In genomic region chr13:45473627-45474026, GRCh38 we compare ENCODE assay signal across 9 cellular contexts. TPM values are rescaled to one million over a fixed set of nuclear protein-coding genes. Genes with fewer than 3 reads are reported as not detected.
DNase-seq lines count a peak whose midpoint lies in the region; ATAC-seq, FAIRE-seq and TF ChIP-seq lines count a peak whose summit lies in the region.
"Had no signal": no experiment of that assay in that cellular context is flagged by ENCODE, and none has a peak within 500 bp of the region (broad histone marks: within the 10 kb centered on the region; RNA-seq: fewer than 3 reads in every experiment).

No MANE protein-coding gene starts in this region.

- no peak overlapping the region for H3K4me2 ChIP-seq in A549

- WGBS in A549 (ENCODE audit: missing lambda C conversion rate) = 63% methylated on average over 2 of the region's 2 CpGs

- peaks cover 0 to 24% (median 3%) of the 10 kb centered on the region in 3 donors for H3K36me3 ChIP-seq in Peyer's patch

- H3K4me3 ChIP-seq in A549 = no peak overlapping the region
- no peak overlapping the region for H3K4me3 ChIP-seq in Peyer's patch
- H3K4me3 ChIP-seq in epithelial cell of esophagus (ENCODE audit: low read length) = no peak overlapping the region

- no peaks in the 10 kb centered on the region for H3K27me3 ChIP-seq in Peyer's patch

- POLR2A ChIA-PET in A549 (lab: Yijun Ruan, JAX) = no interaction called here
- POLR2A ChIA-PET in GM10248 (lab: Yijun Ruan, JAX) = no interaction called here

- H3K9me3 ChIP-seq in A549 (no peaks in the 10 kb centered on the region), Peyer's patch (no peaks in the 10 kb centered on the region)

- TF ChIP-seq POLR2A in A549 (IDR thresholded peaks at IDR 0.05; ENCODE audit: low read length) (no peak), Peyer's patch (IDR thresholded peaks at IDR 0.05) (no peak)

- no peak for FAIRE-seq in A549 (lab: Jason Lieb, UNC)

- peak; percentile 64 to 74; a peak in 4 of 6 replicates for ATAC-seq in A549
- ATAC-seq in GM19023 (IDR thresholded peaks at IDR 0.05; ENCODE audit: unreplicated experiment) = no peak
- ATAC-seq in GM19328 (IDR thresholded peaks at IDR 0.05; ENCODE audit: unreplicated experiment) = no peak

- CTCF ChIA-PET in A549 (lab: Yijun Ruan, JAX) = interaction anchor here (0.5 kb wide), 1 partner anchor 496 kb away, joined by 3 read pairs; no protein-coding TSS in a partner anchor
- CTCF ChIA-PET in GM10248 (lab: Yijun Ruan, JAX) = interaction anchor here (0.9 to 2.1 kb wide), 6 partner anchors 9 to 102 kb away, joined by 3 to 9 read pairs (median 4); partner anchors contain the start of gene COG3

- DNase-seq in A549 (ENCODE audit: low read depth in 1 of 2, low spot score in 1 of 2) (peak in 1 of 2 experiments; percentile 12), GM10248 (ENCODE audit: extremely low spot score) (no peak), Peyer's patch (peak in 1 of 3 donors; percentile 52), epithelial cell of esophagus (ENCODE audit: low read depth) (no peak), SW 1271 (lab: John Stamatoyannopoulos, UW) (no peak), NCI-H1092 treated with DMSO at 0.1 percent for 48 hours (lab: John Stamatoyannopoulos, UW) (no peak)
- DNase-seq: DMS79 had no signal

- TF ChIP-seq EP300 in A549 (IDR thresholded peaks at IDR 0.05) = no peak

- TF ChIP-seq RAD21 in A549 (conservative IDR thresholded peaks at IDR 0.05 in 1 of 2, IDR thresholded peaks at IDR 0.05 in 1 of 2) = no peak

- H3K4me1 ChIP-seq in A549 = no peaks in the 10 kb centered on the region
- H3K4me1 ChIP-seq in Peyer's patch = peaks cover 0 to 19% (median 0%) of the 10 kb centered on the region in 4 donors

- TF ChIP-seq CTCF in A549 (IDR thresholded peaks at IDR 0.05) (no peak), GM10248 (IDR thresholded peaks at IDR 0.05; ENCODE audit: control extremely low read depth, extremely low read depth, low read depth, missing control alignments) (peak; percentile 18), Peyer's patch (IDR thresholded peaks at IDR 0.05) (peak in 4 of 6 experiments; percentile 13 to 47 (median 46)), epithelial cell of esophagus (IDR thresholded peaks at IDR 0.05; ENCODE audit: insufficient read depth, low read depth, low read length, missing control alignments) (peak; percentile 33)

- H3K27ac ChIP-seq in A549 = no peak overlapping the region
- no peak overlapping the region for H3K27ac ChIP-seq in Peyer's patch

TF ChIP-seq in A549, 52 proteins besides CTCF, POLR2A, EP300 and RAD21:
- TF ChIP-seq JUN (IDR thresholded peaks at IDR 0.05) = no peak
- no peak for TF ChIP-seq ZNF302 (CRISPR knock-in tag; IDR thresholded peaks at IDR 0.05)
- TF ChIP-seq RFX5 (IDR thresholded peaks at IDR 0.05) = no peak
- TF ChIP-seq SMC3 (IDR thresholded peaks at IDR 0.05) = no peak
- TF ChIP-seq SREBF2 (IDR thresholded peaks at IDR 0.05) = no peak
- TF ChIP-seq EHF (CRISPR knock-in tag; IDR thresholded peaks at IDR 0.05) = no peak
- no peak for TF ChIP-seq CBX2 (IDR thresholded peaks at IDR 0.05; ENCODE audit: borderline replicate concordance, low read depth)
- no peak for TF ChIP-seq HOXB5 (CRISPR knock-in tag; IDR thresholded peaks at IDR 0.05)
- no peak for TF ChIP-seq HOXA7 (CRISPR knock-in tag; IDR thresholded peaks at IDR 0.05)

RNA-seq across cellular contexts. Expression of gene COG3, which starts 8.9 kb away (rescaled TPM):
- polyA plus RNA-seq in A549 (2011; rRNA removed) (20.0 and 23.3 TPM in 2 replicates), A549 (2017; fragmentation: RNase III; extraction: RNeasy Plus Mini Kit Qiagen cat#74134 plus additional on column Dnase treatment) (8.2 to 9.1 TPM (median 9.0 TPM) in 3 replicates)
- 12.9 and 13.6 TPM in 2 replicates for polyA plus RNA-seq in A549 (2012; cell fraction: cytosol; rRNA removed)
- polyA plus RNA-seq in A549 (2012; cell fraction: nucleus; rRNA removed) = 17.9 and 18.4 TPM in 2 replicates
- polyA minus RNA-seq in A549 (2011; rRNA and poly(A)+ RNA removed) = 10.6 and 10.7 TPM in 2 replicates
- total RNA-seq in Peyer's patch = 10 to 100 TPM; 48.7 to 84.3 (median 64.0) TPM

RNA-seq across cellular contexts. Expression of gene SLC25A30, which starts 55.5 kb away (rescaled TPM):
- 11.2 and 12.7 TPM in 2 replicates for polyA plus RNA-seq in A549 (2011; rRNA removed)
- 5.6 and 5.7 TPM in 2 replicates for polyA plus RNA-seq in A549 (2012; cell fraction: cytosol; rRNA removed)
- 1.6 and 2.7 TPM in 2 replicates for polyA plus RNA-seq in A549 (2012; cell fraction: nucleus; rRNA removed)
- polyA plus RNA-seq in A549 (2017; fragmentation: RNase III; extraction: RNeasy Plus Mini Kit Qiagen cat#74134 plus additional on column Dnase treatment) = 10.1 to 10.6 TPM (median 10.1 TPM) in 3 replicates
- 14.8 and 28.0 TPM in 2 replicates for polyA minus RNA-seq in A549 (2011; rRNA and poly(A)+ RNA removed)
- total RNA-seq in Peyer's patch = 10 to 100 TPM in 1 of 4 donors, 1 to 10 TPM in 3; 5.5 to 16.5 (median 8.8) TPM

Comparison
In these comparisons a context has a peak if more than half of its experiments do, and no peak if none do; other contexts are left out.
1. ATAC-seq: peak in A549 (2 of 2); none in GM19023 (single experiment) and GM19328 (single experiment).